8 cellular contexts compared by ENCODE assay signal in the genomic region with DNA sequence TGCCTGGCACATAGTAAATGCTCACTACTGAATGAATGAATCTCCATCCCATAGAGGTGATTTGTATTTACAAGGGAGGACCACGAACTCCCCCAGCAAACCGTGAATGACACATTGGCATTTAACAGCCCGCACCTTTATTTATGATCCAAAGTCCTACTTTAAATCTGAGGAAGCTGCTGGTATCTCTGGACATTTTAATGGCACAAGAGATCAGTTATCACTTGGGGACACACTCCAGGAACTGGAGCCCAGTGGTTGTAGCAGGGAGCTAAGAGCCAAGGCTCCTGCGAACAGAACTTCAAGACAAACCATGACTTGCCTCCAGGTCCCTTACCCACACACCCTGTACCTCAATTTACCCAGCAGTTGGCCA. TPM values are rescaled to one million over a fixed set of nuclear protein-coding genes. Genes with fewer than 3 reads are reported as not detected.
DNase-seq lines count a peak whose midpoint lies in the region; ATAC-seq and TF ChIP-seq lines count a peak whose summit lies in the region.

No MANE protein-coding gene starts in this region.

- H4K20me1 ChIP-seq in DOHH2 (ENCODE audit: control insufficient read depth, insufficient read depth, low read depth, low read length), result no peaks in the 10 kb centered on the region

- H3K36me3 Mint-ChIP-seq in progenitor cell of endocrine pancreas (ENCODE audit: insufficient read depth), result peaks cover 4% of the 10 kb centered on the region

- H3K27me3 ChIP-seq in DOHH2 (ENCODE audit: control insufficient read depth, low read length), result no peaks in the 10 kb centered on the region

- H3K4me1 ChIP-seq in DOHH2 (ENCODE audit: control insufficient read depth, low read length), result peaks cover 17% of the 10 kb centered on the region

- no peak overlapping the region for H3K27ac ChIP-seq in DOHH2 (ENCODE audit: low read depth, low read length)
- peak overlapping the region; percentile 96 for H3K27ac ChIP-seq in RWPE1

- H3K27me3 Mint-ChIP-seq in progenitor cell of endocrine pancreas, result no peaks in the 10 kb centered on the region

- H3K27ac Mint-ChIP-seq in progenitor cell of endocrine pancreas, result peak overlapping the region; percentile 97

- peaks cover 36% of the 10 kb centered on the region for H3K4me1 Mint-ChIP-seq in progenitor cell of endocrine pancreas (ENCODE audit: low read depth)

- H3F3A ChIP-seq in DOHH2 (ENCODE audit: control insufficient read depth, insufficient read depth), result no peaks in the 10 kb centered on the region

- H3K9me3 ChIP-seq in DOHH2 (ENCODE audit: control insufficient read depth, insufficient read depth, low read length), result no peaks in the 10 kb centered on the region

- TF ChIP-seq CTCF in DOHH2 (IDR thresholded peaks at IDR 0.05; ENCODE audit: low read depth, low read length, poor library complexity, severe bottlenecking), result no peak
- TF ChIP-seq CTCF in RWPE1 (conservative IDR thresholded peaks at IDR 0.05; ENCODE audit: low read depth), result no peak
- TF ChIP-seq CTCF in epithelial cell of proximal tubule (conservative IDR thresholded peaks at IDR 0.05; ENCODE audit: low read depth, low read length), result no peak
- TF ChIP-seq CTCF in progenitor cell of endocrine pancreas (IDR thresholded peaks at IDR 0.05; ENCODE audit: unreplicated experiment), result no peak

- peak overlapping the region; percentile 96 for H3K4me2 ChIP-seq in DOHH2 (ENCODE audit: low read length)

- DNase-seq in RWPE1 (ENCODE audit: low spot score), result no peak
- DNase-seq in epithelial cell of proximal tubule (ENCODE audit: low read depth), result no peak
- DNase-seq in progenitor cell of endocrine pancreas (ENCODE audit: low spot score, unreplicated experiment), result no peak
- no peak for DNase-seq in NCI-H82 treated with DMSO at 0.1 percent for 48 hours (lab: John Stamatoyannopoulos, UW; ENCODE audit: unreplicated experiment)
- DNase-seq in SKM-1 treated with dmso at 0.1 percent for 144 hours (lab: John Stamatoyannopoulos, UW; ENCODE audit: unreplicated experiment), result no peak

- H3K9me2 ChIP-seq in DOHH2 (replicated peaks; ENCODE audit: control insufficient read depth, low read length), result no peaks in the 10 kb centered on the region

- H3K9me3 Mint-ChIP-seq in progenitor cell of endocrine pancreas (ENCODE audit: low read depth), result no peaks in the 10 kb centered on the region

- H3K4me3 ChIP-seq in DOHH2 (ENCODE audit: low read length) (peak overlapping the region; percentile 94), epithelial cell of proximal tubule (ENCODE audit: low read depth, low read length) (peak overlapping the region; percentile 78)

- ATAC-seq in GM21717 (IDR thresholded peaks at IDR 0.05; ENCODE audit: unreplicated experiment) (no peak), GM21576 (IDR thresholded peaks at IDR 0.05; ENCODE audit: unreplicated experiment) (no peak)

- POLR2A ChIA-PET in RWPE1 (lab: Yijun Ruan, JAX; ENCODE audit: low non-redundant PET), result interaction anchor here (1.9 kb wide), 1 partner anchor 18 kb away, joined by 6 read pairs; no protein-coding TSS in a partner anchor

- CTCF ChIA-PET in RWPE1 (lab: Yijun Ruan, JAX), result interaction anchor here (0.8 kb wide), 1 partner anchor 33 kb away, joined by 4 read pairs; no protein-coding TSS in a partner anchor

- peak overlapping the region; percentile 99 for H3K4me3 Mint-ChIP-seq in progenitor cell of endocrine pancreas (ENCODE audit: low read depth)

- peaks cover 3% of the 10 kb centered on the region; the same call in 1 of the 2 replicates for H3K79me2 ChIP-seq in DOHH2 (ENCODE audit: control insufficient read depth, low read length)

- H3K36me3 ChIP-seq in DOHH2 (ENCODE audit: control insufficient read depth, low read length), result no peaks in the 10 kb centered on the region

RNA-seq across cellular contexts. Expression of a gene that starts 1.2 kb away (rescaled TPM):
- total RNA-seq in epithelial cell of proximal tubule (25.5 and 26.8 TPM in 2 replicates), progenitor cell of endocrine pancreas (74.9 and 79.9 TPM in 2 replicates)

RNA-seq across cellular contexts. Expression of a gene that starts 34.4 kb away (rescaled TPM):
- total RNA-seq in epithelial cell of proximal tubule (20.6 and 23.3 TPM in 2 replicates), progenitor cell of endocrine pancreas (32.9 and 37.0 TPM in 2 replicates)

RNA-seq across cellular contexts. Expression of a gene that starts 34.4 kb away (rescaled TPM):
- total RNA-seq in epithelial cell of proximal tubule (2.2 and 5.6 TPM in 2 replicates), progenitor cell of endocrine pancreas (10.1 and 11.0 TPM in 2 replicates)
